In the genomic region with DNA sequence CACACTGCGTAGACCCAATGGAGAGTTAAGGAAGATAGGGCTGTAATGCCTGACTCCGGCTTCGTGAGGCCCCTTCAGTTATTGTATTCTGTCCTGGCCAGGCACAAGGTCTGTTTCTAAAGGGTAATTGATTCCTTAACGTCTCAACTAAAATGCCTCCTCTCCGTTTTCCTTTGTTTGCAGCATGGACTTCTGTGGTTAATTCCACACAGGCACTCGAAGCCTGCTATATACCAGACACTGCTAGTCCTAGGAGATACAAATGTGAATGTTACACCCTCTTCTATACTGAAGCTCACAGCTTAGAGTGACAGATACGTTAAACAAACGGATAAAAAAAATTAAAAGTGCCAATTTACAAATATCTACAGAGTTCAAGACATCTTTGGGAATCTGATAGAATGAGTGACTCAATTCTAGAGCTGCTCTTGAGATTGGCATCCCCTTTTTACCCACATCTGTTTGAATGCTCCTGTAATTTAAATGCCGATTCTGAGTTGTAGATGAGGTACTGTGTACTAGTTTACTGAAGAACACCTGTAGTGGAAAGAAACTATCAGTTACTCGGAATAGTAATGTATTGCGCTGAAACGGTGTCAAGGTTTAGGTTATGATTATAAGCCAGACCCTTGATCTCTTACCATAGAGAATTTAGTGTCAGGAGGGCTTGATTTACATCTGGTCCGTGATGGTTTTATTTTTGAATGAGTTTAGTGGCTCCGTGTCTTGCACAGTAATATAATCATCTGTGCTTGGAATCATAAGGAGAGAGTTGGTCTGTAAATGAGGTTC, we compare ENCODE assay signal across 8 cellular contexts. TPM values are rescaled to one million over a fixed set of nuclear protein-coding genes. Genes with fewer than 3 reads are reported as not detected.
DNase-seq lines count a peak whose midpoint lies in the region; ATAC-seq and TF ChIP-seq lines count a peak whose summit lies in the region.

No MANE protein-coding gene starts in this region.

- in situ Hi-C loops in astrocyte of the spinal cord (cut with HindIII; ENCODE audit: low sequenced_read_pairs), result no loop called here

- H3K4me3 ChIP-seq in HL-60 (replicated peaks; ENCODE audit: insufficient read depth, low read length) (peak overlapping the region; percentile 65), astrocyte of the spinal cord (ENCODE audit: low read depth, low read length) (peak overlapping the region; percentile 97), lower lobe of right lung (peak overlapping the region; percentile 90), uterus (peak overlapping the region; percentile 75 to 91)

- H3K27me3 ChIP-seq in HL-60 (ENCODE audit: insufficient read depth, poor library complexity, severe bottlenecking) (no peaks in the 10 kb centered on the region), lower lobe of right lung (ENCODE audit: low read depth) (no peaks in the 10 kb centered on the region), uterus (no peaks in the 10 kb centered on the region)

- H3K9me3 ChIP-seq in lower lobe of right lung (no peaks in the 10 kb centered on the region), uterus (no peaks in the 10 kb centered on the region)

- intact Hi-C loops in lower lobe of right lung (cut with DNase I) (no loop called here), uterus (cut with DNase I; ENCODE audit: low total_unique reads) (no loop called here)

- TF ChIP-seq CTCF in HL-60 (IDR thresholded peaks at IDR 0.05; ENCODE audit: insufficient read depth, low read length) (no peak), astrocyte of the spinal cord (IDR thresholded peaks at IDR 0.05; ENCODE audit: low read depth, low read length) (no peak), lower lobe of right lung (IDR thresholded peaks at IDR 0.05) (no peak), uterus (IDR thresholded peaks at IDR 0.05) (no peak)

- DNase-seq in DMS 273 (lab: John Stamatoyannopoulos, UW; ENCODE audit: unreplicated experiment) (peak; percentile 33), DMS 273 treated with DMSO at 0.1 percent for 48 hours (lab: John Stamatoyannopoulos, UW) (no peak), HL-60 (ENCODE audit: low read depth in 1 of 2, low spot score in 1 of 2) (no peak), astrocyte of the spinal cord (ENCODE audit: low read depth, low spot score) (peak; percentile 30), lower lobe of right lung (no peak), uterus (no peak), SK-N-DZ (ENCODE audit: low spot score) (no peak)
- no peak for DNase-seq in effector CD4-positive, alpha-beta T cell

- H3K36me3 ChIP-seq in lower lobe of right lung (peaks cover 6% of the 10 kb centered on the region), uterus (no peaks in the 10 kb centered on the region)

- TF ChIP-seq POLR2A in uterus (IDR thresholded peaks at IDR 0.05), result no peak

- ATAC-seq in lower lobe of right lung, result peak in 1 of 2 donors; percentile 1

- H3K27ac ChIP-seq in HL-60 (replicated peaks) (peak overlapping the region; percentile 86), lower lobe of right lung (peak overlapping the region; percentile 91), uterus (peak overlapping the region; percentile 81 to 82)

- H3K4me1 ChIP-seq in lower lobe of right lung (peaks cover 52% of the 10 kb centered on the region), uterus (peaks cover 0 to 16% of the 10 kb centered on the region in 2 donors)

RNA-seq across cellular contexts. Expression of a gene that starts 0.8 kb away (rescaled TPM):
- total RNA-seq in lower lobe of right lung, result 159 TPM
- 100 to 1,000 TPM; 114 to 180 (median 142) TPM for total RNA-seq in uterus
- 629 and 652 TPM in 2 replicates for polyA plus RNA-seq in SK-N-DZ (2014; cell fraction: cytosol; rRNA removed)
- 256 and 362 TPM in 2 replicates for polyA plus RNA-seq in SK-N-DZ (2014; cell fraction: nucleus; rRNA removed)

Comparison
In these comparisons a context has a peak if more than half of its experiments do, and no peak if none do; other contexts are left out.
1. DNase-seq: peak in DMS 273 (single experiment) and astrocyte of the spinal cord (single experiment); none in DMS 273 treated with DMSO at 0.1 percent for 48 hours (single experiment), HL-60 (0 of 2), lower lobe of right lung (single experiment), uterus (0 of 2), SK-N-DZ (single experiment) and effector CD4-positive, alpha-beta T cell (single experiment).
2. Peak in every context shown above with its lines, with median percentiles within 50 percentile points of each other: H3K27ac ChIP-seq and H3K4me3 ChIP-seq.